In the genomic region with DNA sequence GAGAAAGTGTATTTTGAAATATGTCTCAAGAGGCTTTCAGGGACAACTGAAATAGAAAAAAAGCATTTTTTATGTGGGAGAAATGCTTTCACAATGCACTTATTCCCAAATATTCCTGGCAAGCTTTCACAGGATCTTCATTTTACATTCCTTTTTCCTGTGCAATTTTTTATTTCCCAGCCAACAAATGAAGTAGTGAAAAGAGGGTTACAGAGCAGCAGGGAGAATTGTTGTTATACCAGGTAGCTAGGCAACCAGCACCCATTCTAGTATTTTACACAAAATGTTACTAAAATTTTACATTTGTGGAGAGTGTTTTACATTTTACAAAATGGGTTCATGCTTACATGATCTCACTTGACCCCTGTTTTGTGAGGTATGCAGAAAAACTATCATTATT, we compare ENCODE assay signal across 5 cellular contexts.
"Had no signal": no experiment of that assay in that cellular context is flagged by ENCODE, and none has a peak within 500 bp of the region (broad histone marks: within the 10 kb centered on the region; RNA-seq: fewer than 3 reads in every experiment).

No MANE protein-coding gene starts in this region.

- ATAC-seq: HepG2, K562 had no signal

- DNase-seq: IMR-90, KBM-7, KG1 had no signal
